In genomic region chr12:111169032-111169431, GRCh38 we compare ENCODE assay signal across 17 cellular contexts.
DNase-seq lines count a peak whose midpoint lies in the region; TF ChIP-seq lines count a peak whose summit lies in the region.
"Had no signal": no experiment of that assay in that cellular context is flagged by ENCODE, and none has a peak within 500 bp of the region (broad histone marks: within the 10 kb centered on the region; RNA-seq: fewer than 3 reads in every experiment).

No MANE protein-coding gene starts in this region.

- peaks cover 7% of the 10 kb centered on the region for H3K27me3 Mint-ChIP-seq in brain
- H3K27me3 Mint-ChIP-seq in endodermal cell (ENCODE audit: insufficient read depth), result no peaks in the 10 kb centered on the region
- peaks cover 5% of the 10 kb centered on the region for H3K27me3 Mint-ChIP-seq in activated naive CD4-positive, alpha-beta T cell treated with anti-CD3 and anti-CD28 coated beads for 36 hours (ENCODE audit: low read depth)

- CTCF ChIA-PET in activated naive CD4-positive, alpha-beta T cell treated with anti-CD3 and anti-CD28 coated beads for 36 hours (lab: Charles Lee), result interaction anchor here (0.6 kb wide), 1 partner anchor 10 kb away, joined by 3 read pairs; no protein-coding TSS in a partner anchor

- no peaks in the 10 kb centered on the region for H3K9me2 ChIP-seq in GM23248 (ENCODE audit: insufficient read depth)

- no peak overlapping the region for H3K9ac ChIP-seq in endodermal cell (ENCODE audit: extremely low read depth, low read length, poor library complexity, severe bottlenecking)
- no peak overlapping the region for H3K9ac ChIP-seq in GM23248
- H3K9ac ChIP-seq: BLaER1 treated with 17β-estradiol and CSF1 and Interleukin-3, amounts not matched to agents 10 nM and 100 nM had no signal

- H3K4me3 ChIP-seq in endodermal cell (ENCODE audit: low read length) (no peak overlapping the region), GM23248 (no peak overlapping the region)
- H3K4me3 ChIP-seq: BLaER1 treated with 17β-estradiol and CSF1 and Interleukin-3, amounts not matched to agents 10 nM and 100 nM had no signal

- H3K27ac ChIP-seq in endodermal cell (ENCODE audit: low read depth, low read length) (no peak overlapping the region), GM23248 (no peak overlapping the region)
- H3K27ac ChIP-seq: C4-2B had no signal

- no peak overlapping the region for H2AFZ ChIP-seq in GM23248

- no peaks in the 10 kb centered on the region for H3K4me1 ChIP-seq in endodermal cell (ENCODE audit: control insufficient read depth, insufficient read depth, low read length)
- H3K4me1 ChIP-seq in GM23248 (ENCODE audit: insufficient read depth), result no peaks in the 10 kb centered on the region
- H3K4me1 ChIP-seq: Caco-2 had no signal

- H3K27me3 ChIP-seq in endodermal cell (ENCODE audit: control insufficient read depth, insufficient read depth, low read length, poor library complexity, severe bottlenecking) (no peaks in the 10 kb centered on the region), GM23248 (replicated peaks; ENCODE audit: insufficient read depth) (peaks cover 17% of the 10 kb centered on the region)
- H3K27me3 ChIP-seq: BLaER1 treated with 17β-estradiol and CSF1 and Interleukin-3, amounts not matched to agents 10 nM and 100 nM had no signal

- no peaks in the 10 kb centered on the region for H4K20me1 ChIP-seq in GM23248 (ENCODE audit: insufficient read depth)
- H4K20me1 ChIP-seq: BLaER1 treated with 17β-estradiol and CSF1 and Interleukin-3, amounts not matched to agents 10 nM and 100 nM had no signal

- H3K9me3 ChIP-seq in endodermal cell (ENCODE audit: control insufficient read depth, low read length) (no peaks in the 10 kb centered on the region), GM23248 (ENCODE audit: low read depth) (no peaks in the 10 kb centered on the region)
- H3K9me3 ChIP-seq: BLaER1 treated with 17β-estradiol and CSF1 and Interleukin-3, amounts not matched to agents 10 nM and 100 nM; Caco-2 had no signal

- no peak for TF ChIP-seq CTCF in brain (conservative IDR thresholded peaks at IDR 0.05)
- TF ChIP-seq CTCF in endodermal cell (conservative IDR thresholded peaks at IDR 0.05), result no peak

- intact Hi-C loops in activated naive CD4-positive, alpha-beta T cell treated with anti-CD3 and anti-CD28 coated beads for 36 hours (cut with micrococcal nuclease), result no loop called here

- H3K4me1 Mint-ChIP-seq in brain, result peaks cover 44% of the 10 kb centered on the region
- H3K4me1 Mint-ChIP-seq in endodermal cell, result peaks cover 6% of the 10 kb centered on the region
- peaks cover 2% of the 10 kb centered on the region for H3K4me1 Mint-ChIP-seq in activated naive CD4-positive, alpha-beta T cell treated with anti-CD3 and anti-CD28 coated beads for 36 hours (ENCODE audit: low read depth)

- H3K36me3 ChIP-seq in endodermal cell (ENCODE audit: control insufficient read depth, insufficient read depth, low read length) (no peaks in the 10 kb centered on the region), GM23248 (ENCODE audit: low read depth) (no peaks in the 10 kb centered on the region)
- H3K36me3 ChIP-seq: BLaER1 treated with 17β-estradiol and CSF1 and Interleukin-3, amounts not matched to agents 10 nM and 100 nM had no signal

- DNase-seq in endodermal cell (no peak), GM23248 (no peak), AG08396 (ENCODE audit: low spot score) (no peak)
- no peak for DNase-seq in activated naive CD4-positive, alpha-beta T cell treated with anti-CD3 and anti-CD28 coated beads for 36 hours
- DNase-seq: 8988T; ACHN; AML-193; Caco-2; Calu3; CD4-positive, alpha-beta T cell; CD8-positive, alpha-beta T cell; DMS79 treated with DMSO at 0.1 percent for 48 hours; GF-D8 had no signal

- H3K4me3 Mint-ChIP-seq in brain, result no peak overlapping the region
- no peak overlapping the region for H3K4me3 Mint-ChIP-seq in endodermal cell
- H3K4me3 Mint-ChIP-seq in activated naive CD4-positive, alpha-beta T cell treated with anti-CD3 and anti-CD28 coated beads for 36 hours, result no peak overlapping the region
- H3K4me3 Mint-ChIP-seq: B cell; CD4-positive, alpha-beta T cell; CD8-positive, alpha-beta T cell had no signal

- in situ Hi-C loops in GM23248 (cut with MboI), result no loop called here

- H3K9me3 Mint-ChIP-seq in brain, result peaks cover 0 to 7% (median 0%) of the 10 kb centered on the region in 5 experiments
- no peaks in the 10 kb centered on the region for H3K9me3 Mint-ChIP-seq in endodermal cell
- no peaks in the 10 kb centered on the region for H3K9me3 Mint-ChIP-seq in activated naive CD4-positive, alpha-beta T cell treated with anti-CD3 and anti-CD28 coated beads for 36 hours
- H3K9me3 Mint-ChIP-seq: CD4-positive, alpha-beta T cell; CD8-positive, alpha-beta T cell had no signal

- WGBS in endodermal cell (ENCODE audit: insufficient coverage in 1 of 2, insufficient read length in 1 of 2), 2 experiments, result 92 to 96% methylated on average over 8 of the region's 8 CpGs
- 17 to 20% methylated on average over 8 of the region's 8 CpGs for WGBS in GM23248 (ENCODE audit: low coverage in 1 of 2, low lambda C conversion rate in 2 of 2, missing lambda C conversion rate in 2 of 2), 2 experiments

- no peaks in the 10 kb centered on the region for H3F3A ChIP-seq in GM23248 (ENCODE audit: insufficient read depth)

- no peak overlapping the region for H3K4me2 ChIP-seq in GM23248 (ENCODE audit: unreplicated experiment)

- H3K27ac Mint-ChIP-seq in brain (peak overlapping the region in 3 of 5 experiments; percentile 7 to 62 (median 55)), endodermal cell (peak overlapping the region; percentile 48)
- H3K27ac Mint-ChIP-seq in activated naive CD4-positive, alpha-beta T cell treated with anti-CD3 and anti-CD28 coated beads for 36 hours, result no peak overlapping the region
- H3K27ac Mint-ChIP-seq: B cell; CD4-positive, alpha-beta T cell; CD8-positive, alpha-beta T cell had no signal

- H3K36me3 Mint-ChIP-seq in brain (no peaks in the 10 kb centered on the region), endodermal cell (ENCODE audit: low read depth) (no peaks in the 10 kb centered on the region)
- H3K36me3 Mint-ChIP-seq in activated naive CD4-positive, alpha-beta T cell treated with anti-CD3 and anti-CD28 coated beads for 36 hours (ENCODE audit: low read depth), result no peaks in the 10 kb centered on the region
- H3K36me3 Mint-ChIP-seq: CD8-positive, alpha-beta T cell had no signal

- no peaks in the 10 kb centered on the region for H3K79me2 ChIP-seq in GM23248 (ENCODE audit: insufficient read depth)
